ENCODE assay signal across 8 cellular contexts in genomic region chr7:96321041-96321669, GRCh38. TPM values are rescaled to one million over a fixed set of nuclear protein-coding genes. Genes with fewer than 3 reads are reported as not detected.
DNase-seq lines count a peak whose midpoint lies in the region; ATAC-seq and TF ChIP-seq lines count a peak whose summit lies in the region.

No MANE protein-coding gene starts in this region.

- DNase-seq in NK-92 treated with Interleukin-12 subunit alpha and Interleukin-12 subunit beta, amount 100 ng/mL, for 24 hours (lab: John Stamatoyannopoulos, UW) = peak; percentile 76
- no peak for DNase-seq in NK-92 (lab: John Stamatoyannopoulos, UW; ENCODE audit: unreplicated experiment)
- peak; percentile 76 for DNase-seq in MV-4-11 (lab: John Stamatoyannopoulos, UW)
- DNase-seq in brain pericyte (ENCODE audit: low read depth, low spot score) = peak; percentile 25

- H3K4me1 ChIP-seq in skeletal muscle tissue (ENCODE audit: control insufficient read depth in 3 of 3, insufficient read depth in 3 of 3, low read length in 3 of 3) = peaks cover 17 to 30% (median 20%) of the 10 kb centered on the region in 3 donors

- peak overlapping the region; percentile 89 to 95 (median 94) for H3K9ac ChIP-seq in skeletal muscle tissue (ENCODE audit: low read depth in 1 of 3, low read length in 3 of 3)

- H3K27ac ChIP-seq in skeletal muscle tissue (ENCODE audit: low read depth, low read length) = peak overlapping the region; percentile 97

- H3K27me3 ChIP-seq in skeletal muscle tissue (ENCODE audit: control insufficient read depth in 3 of 3, insufficient read depth in 3 of 3, low read length in 3 of 3) = no peaks in the 10 kb centered on the region

- ATAC-seq in HG02571 (IDR thresholded peaks at IDR 0.05; ENCODE audit: unreplicated experiment) (peak; percentile 46), SK-N-SH treated with all-trans-retinoic acid at 6 μM for 48 hours (peak; percentile 87)

- H3K9me3 ChIP-seq in iPS-18c (ENCODE audit: control insufficient read depth, insufficient read depth, low read length) = no peaks in the 10 kb centered on the region
- no peaks in the 10 kb centered on the region for H3K9me3 ChIP-seq in skeletal muscle tissue (ENCODE audit: control insufficient read depth in 3 of 3, low read length in 3 of 3)

- no peaks in the 10 kb centered on the region for H3K36me3 ChIP-seq in skeletal muscle tissue (ENCODE audit: control insufficient read depth in 3 of 3, insufficient read depth in 3 of 3, low read length in 3 of 3)

- H3K4me3 ChIP-seq in iPS-18c (ENCODE audit: insufficient read depth, low read depth, low read length) (peak overlapping the region; percentile 87), skeletal muscle tissue (ENCODE audit: low read length in 3 of 3) (peak overlapping the region; percentile 84 to 88 (median 85))

TF ChIP-seq in SK-N-SH treated with all-trans-retinoic acid at 6 μM for 48 hours, 23 proteins besides CTCF, POLR2A, EP300 and RAD21:
- TF ChIP-seq CSRNP3 (CRISPR knock-in tag; IDR thresholded peaks at IDR 0.05) (0 out of 2 replicates have a peak, but pooled peaks have one; percentile 6), ZNF565 (CRISPR knock-in tag; conservative IDR thresholded peaks at IDR 0.05; ENCODE audit: low read depth) (no peak)

RNA-seq across cellular contexts. Expression of gene SLC25A13, which starts 0.7 kb away (rescaled TPM):
- total RNA-seq in skeletal muscle tissue = 21.9 TPM
